ENCODE assay signal across 9 cellular contexts in the genomic region with DNA sequence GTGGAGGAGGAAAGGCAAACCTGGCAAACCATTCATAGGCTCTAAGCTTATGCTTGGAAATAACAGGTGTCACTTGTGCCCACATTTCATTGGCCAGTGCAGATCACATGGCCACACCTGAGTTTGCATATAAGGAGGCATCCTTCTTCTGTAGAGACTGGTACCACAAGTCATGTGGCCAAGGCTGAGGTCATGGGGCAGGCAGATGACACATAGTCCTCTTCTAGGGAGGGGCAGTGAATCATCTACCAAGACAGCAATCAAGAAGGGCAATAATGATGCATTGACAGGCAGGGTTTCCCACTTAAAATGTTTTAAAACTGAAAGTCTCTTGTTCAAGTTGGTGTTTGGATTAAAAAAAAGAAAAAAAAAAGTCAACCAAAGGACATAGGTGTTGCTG.
DNase-seq lines count a peak whose midpoint lies in the region; ATAC-seq, FAIRE-seq and TF ChIP-seq lines count a peak whose summit lies in the region.
"Had no signal": no experiment of that assay in that cellular context is flagged by ENCODE, and none has a peak within 500 bp of the region (broad histone marks: within the 10 kb centered on the region; RNA-seq: fewer than 3 reads in every experiment).

No MANE protein-coding gene starts in this region.

- peak overlapping the region in 1 of 2 donors; percentile 43 for H3K27ac Mint-ChIP-seq in activated naive CD4-positive, alpha-beta T cell treated with anti-CD3 and anti-CD28 coated beads, Interleukin-2, amount 50 U/mL, for 72 hours

- TF ChIP-seq POLR2A in uterus (IDR thresholded peaks at IDR 0.05) = no peak

- DNase-seq in NCI-H226 = peak; percentile 83
- DNase-seq in activated naive CD4-positive, alpha-beta T cell treated with anti-CD3 and anti-CD28 coated beads, Interleukin-2, amount 50 U/mL, for 72 hours (ENCODE audit: low spot score in 2 of 2) = peak; percentile 10 to 56
- DNase-seq in stimulated activated CD4-positive, alpha-beta T cell treated with anti-CD3 and anti-CD28 coated beads, Interleukin-2, amount 100 ng/mL, for 24 hours = peak; percentile 18
- DNase-seq in frontal cortex (ENCODE audit: low spot score in 2 of 2) = no peak
- DNase-seq in uterus = no peak

- intact Hi-C loops in uterus (cut with DNase I; ENCODE audit: low total_unique reads) = no loop called here

- no peak overlapping the region for H3K4me3 ChIP-seq in uterus
- H3K4me3 ChIP-seq: thoracic aorta had no signal

- H3K27me3 ChIP-seq in uterus = no peaks in the 10 kb centered on the region

- no peaks in the 10 kb centered on the region for H3K9me3 ChIP-seq in uterus
- H3K9me3 ChIP-seq: thoracic aorta had no signal

- H3K9me3 Mint-ChIP-seq in activated naive CD4-positive, alpha-beta T cell treated with anti-CD3 and anti-CD28 coated beads, Interleukin-2, amount 50 U/mL, for 72 hours = peaks cover 0 to 4% of the 10 kb centered on the region in 2 donors
- H3K9me3 Mint-ChIP-seq: neural crest cell had no signal

- no peaks in the 10 kb centered on the region for H3K4me1 ChIP-seq in uterus

- TF ChIP-seq CTCF in uterus (IDR thresholded peaks at IDR 0.05) = no peak

- FAIRE-seq in frontal cortex (lab: Jason Lieb, UNC) = no peak

- H3K36me3 ChIP-seq in uterus = no peaks in the 10 kb centered on the region

- H3K27ac ChIP-seq in uterus = no peak overlapping the region
- H3K27ac ChIP-seq: thoracic aorta had no signal

- peak; percentile 47 for ATAC-seq in HG02759 (IDR thresholded peaks at IDR 0.05; ENCODE audit: unreplicated experiment)
- peak; percentile 97 to 99 for ATAC-seq in activated naive CD4-positive, alpha-beta T cell treated with anti-CD3 and anti-CD28 coated beads, Interleukin-2, amount 50 U/mL, for 72 hours
- ATAC-seq in HG03159 (IDR thresholded peaks at IDR 0.05; ENCODE audit: unreplicated experiment) = no peak

- peaks cover 16 to 37% of the 10 kb centered on the region in 2 donors for H3K36me3 Mint-ChIP-seq in activated naive CD4-positive, alpha-beta T cell treated with anti-CD3 and anti-CD28 coated beads, Interleukin-2, amount 50 U/mL, for 72 hours

Comparison
In these comparisons a context has a peak if more than half of its experiments do, and no peak if none do; other contexts are left out.
1. DNase-seq: peak in NCI-H226 (single experiment), activated naive CD4-positive, alpha-beta T cell treated with anti-CD3 and anti-CD28 coated beads, Interleukin-2, amount 50 U/mL, for 72 hours (2 of 2) and stimulated activated CD4-positive, alpha-beta T cell treated with anti-CD3 and anti-CD28 coated beads, Interleukin-2, amount 100 ng/mL, for 24 hours (2 of 2); none in frontal cortex (0 of 2) and uterus (0 of 2).